ENCODE assay signal across 9 cellular contexts in genomic region chr21:30072496-30072895, GRCh38.
DNase-seq lines count a peak whose midpoint lies in the region; ATAC-seq and TF ChIP-seq lines count a peak whose summit lies in the region.
"Had no signal": no experiment of that assay in that cellular context is flagged by ENCODE, and none has a peak within 500 bp of the region (broad histone marks: within the 10 kb centered on the region; RNA-seq: fewer than 3 reads in every experiment).

No MANE protein-coding gene starts in this region.

- peak; percentile 92 for TF ChIP-seq CTCF in VCaP (conservative IDR thresholded peaks at IDR 0.05)

- peak; percentile 8 for DNase-seq in AG20443 (ENCODE audit: low spot score)
- peak; percentile 22 for DNase-seq in Jurkat, Clone E6-1 (ENCODE audit: low read depth, low spot score)
- peak; percentile 65 for DNase-seq in iPS-NIHi7 (ENCODE audit: extremely low spot score)
- no peak for DNase-seq in dedifferentiated amniotic fluid mesenchymal stem cell (ENCODE audit: extremely low spot score)
- DNase-seq in activated CD8-positive, alpha-beta memory T cell treated with anti-CD3 and anti-CD28 coated beads, Interleukin-2, amount 50 U/mL, for 48 hours: no peak
- no peak for DNase-seq in posterior vena cava (ENCODE audit: low spot score)
- DNase-seq: NCI-H345 had no signal

- H3K27ac ChIP-seq in VCaP: no peak overlapping the region

- no peak for ATAC-seq in HG03095 (IDR thresholded peaks at IDR 0.05; ENCODE audit: unreplicated experiment)

- intact Hi-C loops in posterior vena cava (cut with DNase I): no loop called here

- no peak overlapping the region for H3K4me3 ChIP-seq in Jurkat, Clone E6-1 (ENCODE audit: low read length)

Comparison
In these comparisons a context has a peak if more than half of its experiments do, and no peak if none do; other contexts are left out.
1. DNase-seq: peak in AG20443 (single experiment), Jurkat, Clone E6-1 (single experiment) and iPS-NIHi7 (single experiment); none in dedifferentiated amniotic fluid mesenchymal stem cell (single experiment), activated CD8-positive, alpha-beta memory T cell treated with anti-CD3 and anti-CD28 coated beads, Interleukin-2, amount 50 U/mL, for 48 hours (single experiment) and posterior vena cava (single experiment).